ENCODE assay signal across 7 cellular contexts in the genomic region with DNA sequence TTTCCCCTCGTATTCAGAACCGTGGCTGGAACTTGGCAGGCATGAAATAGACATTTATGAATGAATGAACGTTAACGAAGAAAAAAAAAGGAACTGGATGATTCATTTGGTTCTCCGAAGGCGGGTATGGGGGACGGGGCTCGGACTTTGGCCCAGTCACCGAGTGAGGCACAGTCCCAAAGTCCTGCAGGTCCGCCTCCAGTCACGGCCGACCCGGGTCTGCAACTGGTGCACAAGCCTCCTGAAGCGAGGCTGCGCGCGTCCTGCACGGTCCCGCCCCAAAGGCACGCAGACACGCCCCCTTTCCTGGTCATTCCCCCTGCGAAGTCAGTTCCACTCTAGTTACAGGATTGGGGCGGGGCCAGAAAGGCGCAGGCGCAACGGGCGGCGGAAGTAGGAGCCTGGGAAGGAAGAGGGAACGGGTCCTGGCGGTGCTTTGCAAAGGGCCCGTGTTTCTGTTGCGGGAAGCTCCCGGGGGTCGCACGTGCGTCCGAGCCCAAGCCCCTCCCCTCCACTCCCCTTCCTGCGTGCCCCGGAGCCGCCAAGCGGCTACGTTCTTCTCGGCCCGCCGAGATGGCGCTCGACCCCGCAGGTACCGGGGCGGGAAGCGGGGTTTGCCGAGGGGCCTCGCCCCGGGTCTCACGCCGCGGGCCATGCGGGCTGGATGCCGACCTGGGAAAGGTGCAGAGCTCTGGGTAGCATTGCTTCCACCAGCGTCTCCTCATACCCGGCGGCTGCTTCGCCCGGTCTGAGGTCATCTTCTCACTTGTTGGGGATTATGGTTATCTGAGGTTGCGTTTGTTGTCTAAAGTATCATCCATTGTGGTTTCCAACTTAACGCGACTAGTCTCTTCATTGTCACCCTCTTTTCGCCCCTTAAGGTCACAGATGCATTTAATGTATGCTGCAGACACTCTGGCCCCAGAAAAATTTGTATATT. TPM values are rescaled to one million over a fixed set of nuclear protein-coding genes. Genes with fewer than 3 reads are reported as not detected.
DNase-seq lines count a peak whose midpoint lies in the region; ATAC-seq, FAIRE-seq and TF ChIP-seq lines count a peak whose summit lies in the region.

A gene with protein sequence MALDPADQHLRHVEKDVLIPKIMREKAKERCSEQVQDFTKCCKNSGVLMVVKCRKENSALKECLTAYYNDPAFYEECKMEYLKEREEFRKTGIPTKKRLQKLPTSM (plus strand): TSS at position 399 of the 940 bp plus-strand sequence. CDS start 175 bp downstream, at position 574.

- peak; percentile 95 for ATAC-seq in HG02981 (IDR thresholded peaks at IDR 0.05; ENCODE audit: unreplicated experiment)

- peak within 1 kb of the TSS; percentile 62 for H3K4me3 ChIP-seq in astrocyte of the cerebellum (ENCODE audit: low read depth, low read length)

- peak; percentile 97 for FAIRE-seq in GM18507 (lab: Jason Lieb, UNC)

- in situ Hi-C loops in astrocyte of the cerebellum (cut with HindIII; ENCODE audit: low sequenced_read_pairs) = no loop called here

- TF ChIP-seq CTCF in astrocyte of the cerebellum (IDR thresholded peaks at IDR 0.05; ENCODE audit: low read depth, low read length, missing control alignments) = peak; percentile 20

- DNase-seq in GM18507 (ENCODE audit: extremely low spot score, insufficient read length, low read depth) (peak; percentile 85), NCI-H2029 treated with DMSO at 0.1 percent for 48 hours (lab: John Stamatoyannopoulos, UW) (peak; percentile 97), T-helper 9 cell (peak; percentile 90), astrocyte of the cerebellum (ENCODE audit: low read depth) (peak; percentile 82), hepatic stellate cell (ENCODE audit: low spot score) (peak; percentile 95), renal cortical epithelial cell (ENCODE audit: low read depth) (peak; percentile 92)

RNA-seq across cellular contexts. Expression of the gene that starts here (rescaled TPM):
- 1.9 and 5.2 TPM in 2 replicates for total RNA-seq in renal cortical epithelial cell

Comparison
In these comparisons a context has a peak if more than half of its experiments do, and no peak if none do; other contexts are left out.
1. Peak in every context shown above with its lines: DNase-seq, ATAC-seq and H3K4me3 ChIP-seq.